Comparison of ENCODE assay signal across 28 cellular contexts in the genomic region with DNA sequence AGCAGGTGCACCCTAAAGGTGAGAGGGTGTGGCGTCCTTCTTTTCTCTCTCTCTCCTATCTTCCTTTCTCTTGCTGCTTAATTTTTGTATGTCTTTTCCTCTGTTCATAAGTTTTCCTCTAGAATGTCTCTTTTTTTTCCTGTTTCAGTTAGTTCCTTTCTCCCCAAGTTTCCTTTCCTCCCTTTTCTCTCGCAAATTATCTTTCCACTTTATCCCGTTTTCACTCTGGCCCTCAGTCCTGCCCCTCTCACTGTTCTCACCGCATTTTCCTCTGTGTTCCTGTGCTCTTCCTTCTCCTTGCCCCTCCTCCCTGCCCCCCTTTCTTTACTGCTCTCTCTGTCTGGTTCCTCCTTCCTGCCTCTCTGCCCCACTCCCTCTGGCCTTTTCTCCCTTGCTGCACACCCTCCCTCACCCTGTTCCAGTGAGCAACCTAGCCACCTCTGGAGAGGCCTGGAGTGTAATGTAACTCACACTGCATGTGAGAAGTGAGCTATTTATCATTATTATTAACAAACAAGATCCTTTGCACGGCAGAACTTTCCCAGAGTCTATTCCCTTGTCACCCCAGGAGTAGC.
DNase-seq lines count a peak whose midpoint lies in the region; ATAC-seq and TF ChIP-seq lines count a peak whose summit lies in the region.
"Had no signal": no experiment of that assay in that cellular context is flagged by ENCODE, and none has a peak within 500 bp of the region (broad histone marks: within the 10 kb centered on the region; RNA-seq: fewer than 3 reads in every experiment).

No MANE protein-coding gene starts in this region.

- intact Hi-C loops in left colon (cut with DNase I, micrococcal nuclease): no loop called here

- no peaks in the 10 kb centered on the region for H3K36me3 ChIP-seq in Peyer's patch
- H3K36me3 ChIP-seq: ascending aorta, heart right ventricle, MG63 had no signal

- TF ChIP-seq POLR2A in GM18505 (IDR thresholded peaks at IDR 0.05; ENCODE audit: borderline replicate concordance, extremely low read depth, insufficient read depth, insufficient read length) (no peak), Peyer's patch (IDR thresholded peaks at IDR 0.05) (no peak)

- no peaks in the 10 kb centered on the region for H3K4me1 ChIP-seq in Peyer's patch
- H3K4me1 ChIP-seq: ascending aorta, foreskin keratinocyte, heart right ventricle, testis had no signal

- TF ChIP-seq CTCF in Peyer's patch (IDR thresholded peaks at IDR 0.05): no peak

- DNase-seq in NOMO-1 (lab: John Stamatoyannopoulos, UW; ENCODE audit: unreplicated experiment in 2 of 2) (peak; percentile 7 to 10), NOMO-1 treated with dmso at 0.1 percent for 144 hours (lab: John Stamatoyannopoulos, UW; ENCODE audit: unreplicated experiment) (no peak), SKM-1 treated with dmso at 0.1 percent for 144 hours (lab: John Stamatoyannopoulos, UW; ENCODE audit: unreplicated experiment) (peak; percentile 47), left colon (peak in 1 of 2 donors; percentile 13), ureter (ENCODE audit: low spot score) (peak; percentile 58), NCI-H82 (lab: John Stamatoyannopoulos, UW) (no peak), Peyer's patch (no peak)
- DNase-seq: activated CD8-positive, alpha-beta T cell treated with anti-CD3 and anti-CD28 coated beads for 36 hours; CD8-positive, alpha-beta memory T cell; DMS153; effector memory CD8-positive, alpha-beta T cell; foreskin keratinocyte; GOT3; heart right ventricle; kidney glomerular epithelial cell; MG63; NCI-H1417 treated with DMSO at 0.1 percent for 48 hours; NCI-H2081; NCI-H446; PC-9; stimulated activated naive CD8-positive, alpha-beta T cell treated with anti-CD3 and anti-CD28 coated beads, Interleukin-15, Interleukin-2, amounts not matched to agents 100 U/mL and 50 U/mL, for 24 hours; T-cell; testis had no signal

- peak; percentile 74 for ATAC-seq in left colon
- ATAC-seq in GM18505 (IDR thresholded peaks at IDR 0.05; ENCODE audit: unreplicated experiment): no peak
- ATAC-seq: activated CD8-positive, alpha-beta T cell treated with anti-CD3 and anti-CD28 coated beads for 36 hours; effector memory CD8-positive, alpha-beta T cell; esophagus mucosa; foreskin keratinocyte; heart right ventricle; sciatic nerve; stimulated activated naive CD8-positive, alpha-beta T cell treated with anti-CD3 and anti-CD28 coated beads, Interleukin-15, Interleukin-2, amounts not matched to agents 100 U/mL and 50 U/mL, for 24 hours; T-cell had no signal

- no peak overlapping the region for H3K4me3 ChIP-seq in Peyer's patch
- H3K4me3 ChIP-seq: ascending aorta, coronary artery, heart right ventricle, MG63, PC-9, testis had no signal

- H3K9me3 ChIP-seq in Peyer's patch: no peaks in the 10 kb centered on the region
- H3K9me3 ChIP-seq: ascending aorta, heart right ventricle, MG63, testis had no signal

- H3K27me3 ChIP-seq in Peyer's patch: no peaks in the 10 kb centered on the region
- H3K27me3 ChIP-seq: ascending aorta, MG63, testis had no signal

- H3K27ac ChIP-seq in Peyer's patch: no peak overlapping the region
- H3K27ac ChIP-seq: ascending aorta, coronary artery, foreskin keratinocyte, heart right ventricle, PC-9, testis had no signal

Comparison
In these comparisons a context has a peak if more than half of its experiments do, and no peak if none do; other contexts are left out.
1. DNase-seq: peak in NOMO-1 (2 of 2), SKM-1 treated with dmso at 0.1 percent for 144 hours (single experiment) and ureter (single experiment); none in NOMO-1 treated with dmso at 0.1 percent for 144 hours (single experiment), NCI-H82 (single experiment) and Peyer's patch (0 of 3).